Comparison of ENCODE assay signal across 18 cellular contexts in the genomic region with DNA sequence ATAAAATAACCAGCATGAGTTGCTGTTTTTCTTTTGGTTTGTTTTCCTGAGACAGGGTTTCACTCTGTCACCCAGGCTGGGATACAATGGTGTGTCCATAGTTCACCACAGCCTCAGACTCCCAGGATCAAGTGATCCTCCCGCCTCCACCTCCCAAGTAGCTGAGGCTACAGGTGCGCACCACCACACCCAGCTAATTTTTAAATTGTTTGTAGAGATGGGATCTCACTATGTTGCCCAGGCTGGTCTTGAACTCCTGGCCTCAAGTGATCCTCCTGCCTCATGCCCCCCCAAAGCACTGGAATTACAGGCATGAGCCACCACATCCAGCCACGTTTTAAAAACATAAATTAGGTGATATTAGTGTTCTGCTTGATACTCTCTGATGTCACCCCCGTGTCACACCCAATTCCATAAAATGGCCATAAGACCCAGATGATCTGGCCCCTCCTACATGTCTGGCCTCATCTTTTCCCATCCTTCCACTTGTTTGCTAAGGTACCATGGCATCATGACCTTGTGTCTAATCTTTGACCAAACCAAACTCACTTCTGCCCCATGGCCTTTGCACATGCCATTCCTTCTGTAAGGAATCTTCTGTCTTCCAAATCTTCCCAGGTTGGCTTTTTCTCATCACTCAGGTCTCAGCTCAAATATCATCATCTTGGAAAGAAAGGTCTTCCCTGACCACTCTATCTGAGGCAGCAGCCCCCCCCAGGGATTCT. TPM values are rescaled to one million over a fixed set of nuclear protein-coding genes. Genes with fewer than 3 reads are reported as not detected.
A peak's percentile ranks its signal among the peaks of the same experiment; 100 is the strongest.
DNase-seq lines count a peak whose midpoint lies in the region; ATAC-seq and TF ChIP-seq lines count a peak whose summit lies in the region.
"Had no signal": no experiment of that assay in that cellular context is flagged by ENCODE, and none has a peak within 500 bp of the region (broad histone marks: within the 10 kb centered on the region; RNA-seq: fewer than 3 reads in every experiment).

No MANE protein-coding gene starts in this region.

- no peak overlapping the region for H3K27ac Mint-ChIP-seq in WTC11
- H3K27ac Mint-ChIP-seq in effector memory CD8-positive, alpha-beta T cell = peak overlapping the region; percentile 93 to 99
- H3K27ac Mint-ChIP-seq: nephron, progenitor cell of endocrine pancreas had no signal

- POLR2A ChIA-PET in WTC11 (lab: Charles Lee) = no interaction called here

- CTCF ChIA-PET in WTC11 (lab: Charles Lee) = interaction anchor here (0.7 kb wide), 1 partner anchor 48 kb away, joined by 3 read pairs; no protein-coding TSS in a partner anchor

- no peak for DNase-seq in activated T-cell treated with anti-CD3 and anti-CD28 coated beads, Interleukin-2, amount 50 U/mL, for 4 hours
- DNase-seq in activated T-cell treated with anti-CD3 and anti-CD28 coated beads, Interleukin-2, amount 50 U/mL, for 48 hours = no peak
- DNase-seq in WTC11 (ENCODE audit: low spot score) (no peak), substantia nigra (lab: John Stamatoyannopoulos, UW) (no peak), NCI-H2227 treated with DMSO at 0.1 percent for 48 hours (lab: John Stamatoyannopoulos, UW) (no peak)
- DNase-seq in effector memory CD8-positive, alpha-beta T cell = no peak
- no peak for DNase-seq in stimulated activated CD4-positive, alpha-beta T cell treated with anti-CD3 and anti-CD28 coated beads, Interleukin-4, amount 100 ng/mL, for 24 hours
- DNase-seq: activated CD4-positive, alpha-beta T cell treated with anti-CD3 and anti-CD28 coated beads, Interleukin-2, amount 10 ng/mL, durations not matched to agents 7 days and 5 days; anterior cingulate cortex; hippocampal formation; NCI-H1092 treated with DMSO at 0.1 percent for 48 hours; NCI-H82; Peyer's patch; small intestine had no signal

- peaks cover 8% of the 10 kb centered on the region for H3K9me3 Mint-ChIP-seq in activated T-cell treated with anti-CD3 and anti-CD28 coated beads, Interleukin-2, amount 50 U/mL, for 4 hours
- H3K9me3 Mint-ChIP-seq in WTC11 = peaks cover 8% of the 10 kb centered on the region
- peaks cover 4 to 7% of the 10 kb centered on the region in 2 donors for H3K9me3 Mint-ChIP-seq in effector memory CD8-positive, alpha-beta T cell
- H3K9me3 Mint-ChIP-seq: nephron had no signal

- peaks cover 26% of the 10 kb centered on the region for H3K36me3 Mint-ChIP-seq in activated T-cell treated with anti-CD3 and anti-CD28 coated beads, Interleukin-2, amount 50 U/mL, for 4 hours (ENCODE audit: insufficient read depth)
- H3K36me3 Mint-ChIP-seq in WTC11 = peaks cover 9% of the 10 kb centered on the region
- peaks cover 83% of the 10 kb centered on the region for H3K36me3 Mint-ChIP-seq in effector memory CD8-positive, alpha-beta T cell (ENCODE audit: insufficient read depth)

- H3K4me3 Mint-ChIP-seq in activated T-cell treated with anti-CD3 and anti-CD28 coated beads, Interleukin-2, amount 50 U/mL, for 4 hours = peak overlapping the region; percentile 22
- H3K4me3 Mint-ChIP-seq in WTC11 = no peak overlapping the region
- H3K4me3 Mint-ChIP-seq in effector memory CD8-positive, alpha-beta T cell = peak overlapping the region; percentile 88 to 98
- H3K4me3 Mint-ChIP-seq: nephron had no signal

- no peak for TF ChIP-seq CTCF in WTC11 (IDR thresholded peaks at IDR 0.05)

- no peaks in the 10 kb centered on the region for H3K27me3 Mint-ChIP-seq in activated T-cell treated with anti-CD3 and anti-CD28 coated beads, Interleukin-2, amount 50 U/mL, for 4 hours (ENCODE audit: low read depth)
- no peaks in the 10 kb centered on the region for H3K27me3 Mint-ChIP-seq in WTC11 (ENCODE audit: low read depth)
- no peaks in the 10 kb centered on the region for H3K27me3 Mint-ChIP-seq in effector memory CD8-positive, alpha-beta T cell
- H3K27me3 Mint-ChIP-seq: activated CD4-positive, alpha-beta T cell treated with anti-CD3 and anti-CD28 coated beads, Interleukin-2, amount 10 ng/mL, durations not matched to agents 7 days and 5 days; progenitor cell of endocrine pancreas had no signal

- peaks cover 86% of the 10 kb centered on the region for H3K4me1 Mint-ChIP-seq in activated T-cell treated with anti-CD3 and anti-CD28 coated beads, Interleukin-2, amount 50 U/mL, for 4 hours (ENCODE audit: low read depth)
- H3K4me1 Mint-ChIP-seq in WTC11 = peaks cover 29% of the 10 kb centered on the region
- H3K4me1 Mint-ChIP-seq in effector memory CD8-positive, alpha-beta T cell (ENCODE audit: low read depth in 2 of 2) = peaks cover 62 to 85% of the 10 kb centered on the region in 2 donors

- ATAC-seq in activated T-cell treated with anti-CD3 and anti-CD28 coated beads, Interleukin-2, amount 50 U/mL, for 4 hours = no peak
- ATAC-seq in WTC11 = no peak
- no peak for ATAC-seq in effector memory CD8-positive, alpha-beta T cell (replicated peaks)
- no peak for ATAC-seq in GM19452 (IDR thresholded peaks at IDR 0.05; ENCODE audit: unreplicated experiment)
- ATAC-seq: SK-N-SH treated with all-trans-retinoic acid at 6 μM for 48 hours had no signal

- H3K27ac ChIP-seq in substantia nigra (ENCODE audit: low read depth, low read length, poor library complexity, severe bottlenecking) = peak overlapping the region; percentile 52

TF ChIP-seq in WTC11, 78 proteins besides CTCF, POLR2A, EP300 and RAD21:
- TF ChIP-seq ZNF121 (CRISPR knock-in tag; IDR thresholded peaks at IDR 0.05) = 0 out of 2 replicates have a peak, but pooled peaks have one; percentile 17
- TF ChIP-seq USF1 (CRISPR knock-in tag; IDR thresholded peaks at IDR 0.05) = no peak
- no peak for TF ChIP-seq HMGA2 (CRISPR knock-in tag; IDR thresholded peaks at IDR 0.05)

RNA-seq across cellular contexts. Expression of gene SIK3, which starts 6.3 kb away (rescaled TPM):
- total RNA-seq in activated T-cell treated with anti-CD3 and anti-CD28 coated beads, Interleukin-2, amount 50 U/mL, for 4 hours = 10 to 100 TPM; 28.7 to 48.8 (median 36.5) TPM
- total RNA-seq in WTC11 (2021) = 26.4 to 34.4 TPM (median 29.6 TPM) in 3 replicates

RNA-seq across cellular contexts. Expression of gene PAFAH1B2, which starts 52.2 kb away (rescaled TPM):
- 10 to 100 TPM; 73.9 to 81.2 (median 80.0) TPM for total RNA-seq in activated T-cell treated with anti-CD3 and anti-CD28 coated beads, Interleukin-2, amount 50 U/mL, for 4 hours
- 132 to 138 TPM (median 133 TPM) in 3 replicates for total RNA-seq in WTC11 (2021)
